In the genomic region with DNA sequence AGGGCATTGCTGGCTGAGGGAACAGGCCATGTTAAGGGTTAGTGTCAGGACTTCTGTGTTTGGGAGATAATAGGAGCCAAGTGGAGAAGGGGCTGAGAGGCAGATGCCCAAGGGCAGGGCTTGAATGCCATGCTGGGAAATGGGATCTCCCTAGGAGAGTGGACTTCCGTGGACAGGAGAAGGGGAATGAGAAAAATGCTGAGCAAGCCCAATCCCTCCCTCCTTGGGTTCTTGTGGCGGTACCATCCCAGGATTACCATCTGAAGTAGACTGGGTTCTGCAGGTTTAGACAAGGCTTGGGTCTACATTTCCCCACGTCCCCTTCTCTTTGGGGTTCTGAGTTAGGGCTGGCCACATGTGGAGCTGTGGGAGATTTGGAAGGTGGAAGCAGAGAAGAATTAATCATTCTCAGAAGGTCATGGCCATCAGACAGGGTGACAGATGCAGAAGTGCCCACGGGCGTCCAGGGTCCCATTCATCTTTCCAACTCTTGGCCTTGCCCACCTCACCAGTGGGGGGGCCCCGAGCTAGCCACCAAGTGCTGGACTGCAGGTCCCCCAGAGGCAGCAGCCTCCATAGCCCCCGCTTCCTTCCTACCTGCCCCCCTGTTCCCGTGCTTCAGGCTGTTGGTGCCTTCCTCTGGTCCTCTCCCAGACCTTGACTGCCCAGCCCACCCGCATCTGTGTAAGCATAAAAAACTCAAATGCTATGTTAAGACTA, we compare ENCODE assay signal across 17 cellular contexts.
DNase-seq lines count a peak whose midpoint lies in the region; ATAC-seq, FAIRE-seq and TF ChIP-seq lines count a peak whose summit lies in the region.
"Had no signal": no experiment of that assay in that cellular context is flagged by ENCODE, and none has a peak within 500 bp of the region (broad histone marks: within the 10 kb centered on the region; RNA-seq: fewer than 3 reads in every experiment).

No MANE protein-coding gene starts in this region.

- H3K36me3 ChIP-seq in HepG2 (replicated peaks in 1 of 2; ENCODE audit: control insufficient read depth in 1 of 2, insufficient read depth in 2 of 2, low read length in 2 of 2) (no peaks in the 10 kb centered on the region), right lobe of liver (no peaks in the 10 kb centered on the region), K562 (ENCODE audit: control insufficient read depth, insufficient read depth, low read length) (no peaks in the 10 kb centered on the region), spleen (no peaks in the 10 kb centered on the region), pancreas (no peaks in the 10 kb centered on the region), esophagus muscularis mucosa (no peaks in the 10 kb centered on the region)
- H3K36me3 ChIP-seq: BLaER1 treated with 17β-estradiol and CSF1 and Interleukin-3, amounts not matched to agents 10 nM and 100 nM had no signal

- no peaks in the 10 kb centered on the region for H4K20me1 ChIP-seq in HepG2 (ENCODE audit: insufficient read depth, low read length)
- H4K20me1 ChIP-seq in K562 (replicated peaks; ENCODE audit: control insufficient read depth, insufficient read depth, low read length), result peaks cover 7% of the 10 kb centered on the region; the same call in 1 of the 2 replicates
- H4K20me1 ChIP-seq: BLaER1 treated with 17β-estradiol and CSF1 and Interleukin-3, amounts not matched to agents 10 nM and 100 nM had no signal

- TF ChIP-seq CTCF in HepG2 (CRISPR knock-in tag; IDR thresholded peaks at IDR 0.05) (no peak), right lobe of liver (IDR thresholded peaks at IDR 0.05) (no peak), K562 (IDR thresholded peaks at IDR 0.05 in 2 of 3, conservative IDR thresholded peaks at IDR 0.05 in 1 of 3; ENCODE audit: insufficient read depth in 2 of 3, low read depth in 1 of 3, low read length in 3 of 3) (no peak), neural crest cell (conservative IDR thresholded peaks at IDR 0.05) (no peak), spleen (IDR thresholded peaks at IDR 0.05 in 8 of 11, conservative IDR thresholded peaks at IDR 0.05 in 3 of 11) (no peak), pancreas (IDR thresholded peaks at IDR 0.05) (no peak), esophagus muscularis mucosa (IDR thresholded peaks at IDR 0.05) (no peak)

- in situ Hi-C loops in HepG2 (cut with HindIII; ENCODE audit: extremely low pct_ligation_motif_present, low pct_unique_long_range_greater_than_20kb) (no loop called here), K562 (cut with MboI) (no loop called here)

- H3K27ac ChIP-seq in HepG2 (ENCODE audit: extremely low read length, insufficient read depth, low read length), result no peak overlapping the region
- no peak overlapping the region for H3K27ac ChIP-seq in right lobe of liver
- no peak overlapping the region for H3K27ac ChIP-seq in K562 (ENCODE audit: extremely low read depth, low read depth, low read length)
- no peak overlapping the region for H3K27ac ChIP-seq in spleen
- H3K27ac ChIP-seq in pancreas, result no peak overlapping the region
- no peak overlapping the region for H3K27ac ChIP-seq in esophagus muscularis mucosa (replicated peaks in 1 of 4)
- H3K27ac ChIP-seq: BLaER1 treated with 17β-estradiol and CSF1 and Interleukin-3, amounts not matched to agents 10 nM and 100 nM had no signal

- POLR2A ChIA-PET in HepG2 (lab: Yijun Ruan, JAX) (no interaction called here), K562 (lab: Yijun Ruan, JAX) (no interaction called here)

- BruUV-seq in HepG2 (replicated peaks; lab: Mats Ljungman, UMichigan), result no TSS peak
- no TSS peak for BruUV-seq in K562 (replicated peaks; lab: Mats Ljungman, UMichigan)

- FAIRE-seq in HepG2 (lab: Jason Lieb, UNC), result no peak
- no peak for FAIRE-seq in K562 (lab: Jason Lieb, UNC)
- FAIRE-seq in pancreas (lab: Jason Lieb, UNC), result no peak
- FAIRE-seq: H1 had no signal

- 28% methylated on average over 6 of the region's 9 CpGs for WGBS in HepG2 (ENCODE audit: low lambda C conversion rate)
- WGBS in right lobe of liver (ENCODE audit: insufficient coverage, low coverage, low lambda C conversion rate, missing lambda C conversion rate), result 62% methylated on average over 3 of the region's 9 CpGs
- under 1% methylated on average over 9 of the region's 9 CpGs for WGBS in K562 (ENCODE audit: insufficient coverage, low coverage, missing lambda C conversion rate)
- WGBS in spleen, 5 donors, result 75 to 81% (median 77%) methylated on average over 9 of the region's 9 CpGs
- 75 to 80% methylated on average over 9 of the region's 9 CpGs for WGBS in pancreas, 2 donors
- WGBS in esophagus muscularis mucosa, result 87% methylated on average over 8 of the region's 9 CpGs

- TF ChIP-seq EP300 in HepG2 (IDR thresholded peaks at IDR 0.05; ENCODE audit: low read depth in 2 of 2, low read length in 2 of 2) (no peak), HepG2 (CRISPR knock-in tag; IDR thresholded peaks at IDR 0.05; ENCODE audit: borderline replicate concordance) (no peak), K562 (IDR thresholded peaks at IDR 0.05; ENCODE audit: low read length) (no peak), esophagus muscularis mucosa (IDR thresholded peaks at IDR 0.05) (no peak)

- H3K4me3 Mint-ChIP-seq in neural crest cell, result no peak overlapping the region
- H3K4me3 Mint-ChIP-seq: B cell; CD8-positive, alpha-beta T cell; H9 had no signal

- no peak overlapping the region for H3K4me3 ChIP-seq in HepG2 (replicated peaks in 1 of 3; ENCODE audit: insufficient read depth in 1 of 3, low read depth in 2 of 3, low read length in 3 of 3)
- H3K4me3 ChIP-seq in right lobe of liver, result no peak overlapping the region
- H3K4me3 ChIP-seq in K562, result no peak overlapping the region
- H3K4me3 ChIP-seq in spleen, result no peak overlapping the region
- H3K4me3 ChIP-seq in pancreas, result no peak overlapping the region
- H3K4me3 ChIP-seq in esophagus muscularis mucosa, result no peak overlapping the region
- H3K4me3 ChIP-seq: BLaER1 treated with 17β-estradiol and CSF1 and Interleukin-3, amounts not matched to agents 10 nM and 100 nM had no signal

- H3K4me1 ChIP-seq in HepG2 (ENCODE audit: insufficient read depth, low read length), result no peaks in the 10 kb centered on the region
- no peaks in the 10 kb centered on the region for H3K4me1 ChIP-seq in right lobe of liver
- no peaks in the 10 kb centered on the region for H3K4me1 ChIP-seq in K562 (replicated peaks in 1 of 2; ENCODE audit: control insufficient read depth in 2 of 2, insufficient read depth in 2 of 2, low read length in 2 of 2)
- H3K4me1 ChIP-seq in spleen, result no peaks in the 10 kb centered on the region
- H3K4me1 ChIP-seq in pancreas, result peaks cover 0 to 2% (median 0%) of the 10 kb centered on the region in 3 donors
- H3K4me1 ChIP-seq in esophagus muscularis mucosa, result peaks cover 0 to 3% (median 0%) of the 10 kb centered on the region in 4 donors
- H3K4me1 ChIP-seq: BLaER1 treated with 17β-estradiol and CSF1 and Interleukin-3, amounts not matched to agents 10 nM and 100 nM had no signal

- TF ChIP-seq POLR2A in HepG2 (IDR thresholded peaks at IDR 0.05; ENCODE audit: insufficient read depth in 1 of 2, low read depth in 2 of 2, low read length in 2 of 2) (no peak), right lobe of liver (IDR thresholded peaks at IDR 0.05) (no peak), K562 (conservative IDR thresholded peaks at IDR 0.05) (no peak), spleen (IDR thresholded peaks at IDR 0.05) (no peak), esophagus muscularis mucosa (IDR thresholded peaks at IDR 0.05; ENCODE audit: low read depth) (no peak)

- H3K4me2 ChIP-seq in HepG2 (ENCODE audit: low read depth, low read length), result no peak overlapping the region
- no peak overlapping the region for H3K4me2 ChIP-seq in K562 (ENCODE audit: insufficient read depth, low read length)
- H3K4me2 ChIP-seq: BLaER1 treated with 17β-estradiol and CSF1 and Interleukin-3, amounts not matched to agents 10 nM and 100 nM had no signal

- peaks cover 4% of the 10 kb centered on the region for H3K4me1 Mint-ChIP-seq in neural crest cell
- H3K4me1 Mint-ChIP-seq: B cell had no signal

- DNase-seq in HepG2 (ENCODE audit: low spot score), result no peak
- no peak for DNase-seq in right lobe of liver
- DNase-seq in K562 (ENCODE audit: extremely low read depth in 1 of 4, low spot score in 3 of 4), result no peak
- no peak for DNase-seq in neural crest cell (ENCODE audit: low read depth, low spot score)
- DNase-seq in spleen, result peak; percentile 64
- DNase-seq in pancreas, result no peak
- DNase-seq in esophagus muscularis mucosa (ENCODE audit: extremely low spot score), result no peak
- DNase-seq: 8988T; Calu3; CD8-positive, alpha-beta T cell; DMS79 treated with DMSO at 0.1 percent for 48 hours; GF-D8; H9 had no signal

- CTCF ChIA-PET in HepG2 (lab: Yijun Ruan, JAX; ENCODE audit: low intra/inter-chr PET ratio, low total read pairs) (no interaction called here), K562 (lab: Yijun Ruan, JAX; ENCODE audit: low intra/inter-chr PET ratio) (no interaction called here)

- H3K79me2 ChIP-seq in HepG2 (ENCODE audit: insufficient read depth, low read length), result no peaks in the 10 kb centered on the region
- H3K79me2 ChIP-seq in K562 (ENCODE audit: control insufficient read depth, insufficient read depth, low read length), result no peaks in the 10 kb centered on the region

- H3K9ac ChIP-seq in HepG2 (ENCODE audit: insufficient read depth, low read depth, low read length) (no peak overlapping the region), K562 (ENCODE audit: insufficient read depth in 1 of 2, low read depth in 2 of 2, low read length in 2 of 2) (no peak overlapping the region)
- H3K9ac ChIP-seq: BLaER1 treated with 17β-estradiol and CSF1 and Interleukin-3, amounts not matched to agents 10 nM and 100 nM had no signal

- H3K9me3 Mint-ChIP-seq in neural crest cell, result no peaks in the 10 kb centered on the region
- H3K9me3 Mint-ChIP-seq: CD8-positive, alpha-beta T cell; H9 had no signal

- H3K27me3 ChIP-seq in HepG2 (ENCODE audit: control insufficient read depth in 1 of 2, insufficient read depth in 2 of 2, low read length in 2 of 2) (peaks cover 5 to 39% of the 10 kb centered on the region in 2 experiments; a peak in 4 of 5 replicates), right lobe of liver (no peaks in the 10 kb centered on the region), K562 (ENCODE audit: control insufficient read depth in 2 of 2, insufficient read depth in 2 of 2, low read length in 2 of 2) (peaks cover 7 to 21% of the 10 kb centered on the region in 2 experiments), spleen (replicated peaks in 1 of 7) (peaks cover 0 to 10% (median 0%) of the 10 kb centered on the region in 7 donors), pancreas (no peaks in the 10 kb centered on the region), esophagus muscularis mucosa (no peaks in the 10 kb centered on the region)
- H3K27me3 ChIP-seq: BLaER1 treated with 17β-estradiol and CSF1 and Interleukin-3, amounts not matched to agents 10 nM and 100 nM had no signal

- no peaks in the 10 kb centered on the region for H3K27me3 Mint-ChIP-seq in neural crest cell (ENCODE audit: low read depth)

- peak overlapping the region; percentile 58 for H3K27ac Mint-ChIP-seq in neural crest cell (ENCODE audit: unreplicated experiment)
- H3K27ac Mint-ChIP-seq: B cell; CD8-positive, alpha-beta T cell; H9 had no signal

- no peak for ATAC-seq in HepG2
- ATAC-seq in right lobe of liver, result no peak
- no peak for ATAC-seq in K562
- ATAC-seq in pancreas, result no peak
- ATAC-seq in HG02623 (IDR thresholded peaks at IDR 0.05; ENCODE audit: unreplicated experiment), result no peak
- ATAC-seq: CD8-positive, alpha-beta T cell had no signal

- TF ChIP-seq RAD21 in HepG2 (CRISPR knock-in tag; IDR thresholded peaks at IDR 0.05) (no peak), K562 (CRISPR knock-in tag; conservative IDR thresholded peaks at IDR 0.05 in 1 of 2, IDR thresholded peaks at IDR 0.05 in 1 of 2) (no peak)

- H3K9me3 ChIP-seq in HepG2 (ENCODE audit: low read length), result no peaks in the 10 kb centered on the region
- H3K9me3 ChIP-seq in right lobe of liver, result no peaks in the 10 kb centered on the region
- H3K9me3 ChIP-seq in K562 (replicated peaks; ENCODE audit: control insufficient read depth, insufficient read depth, low read depth, low read length), result no peaks in the 10 kb centered on the region
- no peaks in the 10 kb centered on the region for H3K9me3 ChIP-seq in spleen
- H3K9me3 ChIP-seq in pancreas, result no peaks in the 10 kb centered on the region
- H3K9me3 ChIP-seq in esophagus muscularis mucosa, result no peaks in the 10 kb centered on the region
- H3K9me3 ChIP-seq: BLaER1 treated with 17β-estradiol and CSF1 and Interleukin-3, amounts not matched to agents 10 nM and 100 nM had no signal

- H3K9me1 ChIP-seq in K562 (ENCODE audit: control insufficient read depth, insufficient read depth, low read length), result no peaks in the 10 kb centered on the region

- H2AFZ ChIP-seq in HepG2 (ENCODE audit: low read length) (no peak overlapping the region), K562 (ENCODE audit: low read depth, low read length) (no peak overlapping the region)

- H3K36me3 Mint-ChIP-seq in neural crest cell (ENCODE audit: low read depth), result no peaks in the 10 kb centered on the region
- H3K36me3 Mint-ChIP-seq: CD8-positive, alpha-beta T cell had no signal

- intact Hi-C loops in HepG2 (cut with micrococcal nuclease; ENCODE audit: unreplicated experiment), result no loop called here
- intact Hi-C loops in right lobe of liver (cut with DNase I), result no loop called here
- intact Hi-C loops in K562 (cut with micrococcal nuclease), result no loop called here
- intact Hi-C loops in spleen (cut with DNase I; ENCODE audit: low total_unique reads), result no loop called here
- intact Hi-C loops in pancreas (cut with DNase I), result no loop called here
- intact Hi-C loops in esophagus muscularis mucosa (cut with DNase I), result no loop called here

Comparison
In these comparisons a context has a peak if more than half of its experiments do, and no peak if none do; other contexts are left out.
1. Of the 241 proteins assayed by ChIP-seq in both HepG2 and K562: peak only in HepG2: MAFK; only in K562: MAFG; in both: MAFF; in neither: 238.